ENCODE assay signal across 8 cellular contexts in the genomic region with DNA sequence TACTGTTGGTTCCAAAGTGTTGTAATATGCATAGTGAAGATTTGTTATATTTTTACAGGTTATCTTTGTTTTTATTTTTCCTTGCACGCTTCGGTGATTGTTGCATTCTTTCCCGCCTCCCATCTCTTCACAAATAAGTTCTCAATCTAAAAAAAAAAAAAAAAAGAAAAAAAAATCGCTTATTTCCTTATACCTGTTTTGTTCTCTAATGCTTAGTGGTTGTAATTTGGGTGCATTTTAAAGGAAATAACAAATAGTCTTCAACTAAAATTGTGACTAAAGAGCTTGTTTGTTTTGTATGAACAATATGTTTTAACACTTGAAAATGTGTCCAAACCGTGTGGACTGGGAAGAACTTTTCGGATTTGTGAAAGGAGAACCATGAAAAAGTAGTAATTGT. TPM values are rescaled to one million over a fixed set of nuclear protein-coding genes. Genes with fewer than 3 reads are reported as not detected.
DNase-seq lines count a peak whose midpoint lies in the region; ATAC-seq and TF ChIP-seq lines count a peak whose summit lies in the region.

No MANE protein-coding gene starts in this region.

- peaks cover 54% of the 10 kb centered on the region for H3K79me2 ChIP-seq in neural cell (replicated peaks; ENCODE audit: insufficient read depth, low read length)

- H2AFZ ChIP-seq in neural cell (ENCODE audit: low read depth, low read length) = no peak overlapping the region

- peaks cover 8% of the 10 kb centered on the region for H4K20me1 ChIP-seq in neural cell (ENCODE audit: insufficient read depth)

- H3K27ac Mint-ChIP-seq in CD14-positive monocyte = peak overlapping the region in 6 of 7 donors; percentile 98 to 100 (median 100)

- H3K27ac ChIP-seq in ectodermal cell (ENCODE audit: insufficient read depth, low read depth, low read length, poor library complexity, severe bottlenecking) = no peak overlapping the region
- peak overlapping the region; percentile 96 for H3K27ac ChIP-seq in neural cell (ENCODE audit: low read length)

- no peaks in the 10 kb centered on the region for H3K9me2 ChIP-seq in neural cell (ENCODE audit: insufficient read depth, low read length)

- H3K9ac ChIP-seq in neural cell (ENCODE audit: low read length) = peak overlapping the region; percentile 97

- H3F3A ChIP-seq in neural cell (ENCODE audit: insufficient read depth, low read length, poor library complexity, severe bottlenecking) = peaks cover 12% of the 10 kb centered on the region

- intact Hi-C loops in CD14-positive monocyte (cut with micrococcal nuclease) = no loop called here

- TF ChIP-seq CTCF in CD14-positive monocyte (IDR thresholded peaks at IDR 0.05) (no peak), neural cell (IDR thresholded peaks at IDR 0.05; ENCODE audit: poor library complexity, severe bottlenecking) (no peak)

- peaks cover 39% of the 10 kb centered on the region for H3K4me1 Mint-ChIP-seq in CD14-positive monocyte

- H3K4me3 ChIP-seq in ectodermal cell (ENCODE audit: insufficient read depth, low read depth, low read length) (peak overlapping the region; percentile 87), neural cell (ENCODE audit: low read length) (peak overlapping the region; percentile 85)

- H3K4me1 ChIP-seq in ectodermal cell (ENCODE audit: control insufficient read depth, insufficient read depth, low read length) = peaks cover 7% of the 10 kb centered on the region

- peaks cover 2 to 9% of the 10 kb centered on the region in 2 donors for H3K36me3 Mint-ChIP-seq in CD14-positive monocyte

- 12 to 33% methylated on average over 2 of the region's 6 CpGs for WGBS in ectodermal cell, 2 experiments

- peaks cover 0 to 2% (median 0%) of the 10 kb centered on the region in 3 donors for H3K27me3 Mint-ChIP-seq in CD14-positive monocyte (ENCODE audit: low read depth in 3 of 3)

- DNase-seq in CD14-positive monocyte (ENCODE audit: low spot score) (no peak), NCI-H2171 (lab: John Stamatoyannopoulos, UW) (peak; percentile 8), inferior parietal cortex (ENCODE audit: extremely low spot score) (no peak), NCI-H524 (lab: John Stamatoyannopoulos, UW) (no peak)

- no peak for ATAC-seq in GM21619 (IDR thresholded peaks at IDR 0.05; ENCODE audit: unreplicated experiment)
- ATAC-seq in esophagus mucosa = no peak

- H3K4me2 ChIP-seq in neural cell (ENCODE audit: low read length) = peak overlapping the region; percentile 88

- peak overlapping the region; percentile 92 to 94 for H3K4me3 Mint-ChIP-seq in CD14-positive monocyte

- H3K9me3 ChIP-seq in ectodermal cell (ENCODE audit: control insufficient read depth, low read length) = no peaks in the 10 kb centered on the region
- H3K9me3 ChIP-seq in neural cell (ENCODE audit: low read length) = no peaks in the 10 kb centered on the region

- no peak for TF ChIP-seq RAD21 in neural cell (conservative IDR thresholded peaks at IDR 0.05)

- TF ChIP-seq EP300 in neural cell (conservative IDR thresholded peaks at IDR 0.05; ENCODE audit: poor library complexity, severe bottlenecking) = no peak

- H3K27me3 ChIP-seq in ectodermal cell (ENCODE audit: control insufficient read depth, insufficient read depth, low read length, poor library complexity, severe bottlenecking) = no peaks in the 10 kb centered on the region
- H3K27me3 ChIP-seq in neural cell (ENCODE audit: insufficient read depth, low read depth, low read length) = no peaks in the 10 kb centered on the region

- no peaks in the 10 kb centered on the region for H3K36me3 ChIP-seq in ectodermal cell (ENCODE audit: control insufficient read depth, insufficient read depth, low read length)
- H3K36me3 ChIP-seq in neural cell (ENCODE audit: insufficient read depth, low read length) = no peaks in the 10 kb centered on the region

- H3K9me3 Mint-ChIP-seq in CD14-positive monocyte = peaks cover 0 to 4% (median 2%) of the 10 kb centered on the region in 7 donors

TF ChIP-seq in neural cell, 6 proteins besides CTCF, POLR2A, EP300 and RAD21:
- TF ChIP-seq SMC3 (conservative IDR thresholded peaks at IDR 0.05; ENCODE audit: poor library complexity) (no peak), MXI1 (conservative IDR thresholded peaks at IDR 0.05; ENCODE audit: poor library complexity, severe bottlenecking) (no peak), EZH2 (IDR thresholded peaks at IDR 0.05; ENCODE audit: borderline replicate concordance, insufficient read depth, low read length, poor library complexity, severe bottlenecking) (no peak)

RNA-seq across cellular contexts. Expression of gene CAND1, which starts 1.5 kb away (rescaled TPM):
- 10 to 100 TPM; 20.9 to 29.4 TPM for polyA plus RNA-seq in CD14-positive monocyte
- 235 TPM for polyA plus RNA-seq in ectodermal cell (2013, experiment 1 of 4)
- polyA plus RNA-seq in ectodermal cell (2013, experiment 2 of 4) = 259 TPM
- polyA plus RNA-seq in ectodermal cell (2013, experiment 3 of 4) = 177 TPM
- polyA plus RNA-seq in ectodermal cell (2013, experiment 4 of 4) = 194 TPM
- 132 and 137 TPM in 2 replicates for polyA plus RNA-seq in neural cell
- polyA minus RNA-seq in neural cell = 322 and 349 TPM in 2 replicates
- 83.6 TPM for total RNA-seq in esophagus mucosa
